Comparison of ENCODE assay signal across 23 cellular contexts in the genomic region with DNA sequence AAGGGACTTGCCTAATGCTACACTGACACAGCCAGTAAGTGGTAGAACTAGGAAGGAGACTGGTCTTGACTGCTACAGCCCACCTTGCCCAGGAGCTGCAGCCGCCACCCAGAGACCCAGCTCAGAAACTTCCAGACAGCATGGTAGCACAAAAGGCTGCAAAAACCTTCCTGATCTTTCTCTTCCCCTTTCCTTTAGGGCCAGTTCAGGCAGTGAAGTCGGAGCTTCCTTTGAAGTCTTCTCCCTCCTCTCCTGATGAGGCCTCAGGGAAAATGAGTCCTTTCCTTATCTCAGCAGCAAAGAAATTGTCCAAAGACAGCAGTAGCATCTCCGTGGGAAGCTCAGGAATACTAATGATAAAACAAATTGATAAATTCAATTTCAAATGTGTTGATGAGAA. TPM values are rescaled to one million over a fixed set of nuclear protein-coding genes. Genes with fewer than 3 reads are reported as not detected.
DNase-seq lines count a peak whose midpoint lies in the region; ATAC-seq, FAIRE-seq and TF ChIP-seq lines count a peak whose summit lies in the region.
"Had no signal": no experiment of that assay in that cellular context is flagged by ENCODE, and none has a peak within 500 bp of the region (broad histone marks: within the 10 kb centered on the region; RNA-seq: fewer than 3 reads in every experiment).

No MANE protein-coding gene starts in this region.

- H3K27me3 ChIP-seq in astrocyte (ENCODE audit: insufficient read depth, low read length) (peaks cover 27% of the 10 kb centered on the region), sigmoid colon (peaks cover 0 to 2% (median 0%) of the 10 kb centered on the region in 3 donors)
- no peaks in the 10 kb centered on the region for H3K27me3 ChIP-seq in effector memory CD4-positive, alpha-beta T cell (replicated peaks; ENCODE audit: control insufficient read depth, insufficient read depth, low read length, poor library complexity, severe bottlenecking)
- H3K27me3 ChIP-seq: BLaER1 treated with 17β-estradiol and CSF1 and Interleukin-3, amounts not matched to agents 10 nM and 100 nM had no signal

- H3K36me3 Mint-ChIP-seq in astrocyte (ENCODE audit: low read depth, unreplicated experiment), result no peaks in the 10 kb centered on the region
- no peaks in the 10 kb centered on the region for H3K36me3 Mint-ChIP-seq in activated T-cell treated with anti-CD3 and anti-CD28 coated beads, Interleukin-2, amount 50 U/mL, for 72 hours (ENCODE audit: insufficient read depth in 2 of 2)
- H3K36me3 Mint-ChIP-seq: CD8-positive, alpha-beta T cell had no signal

- no peak for TF ChIP-seq CTCF in astrocyte (IDR thresholded peaks at IDR 0.05; ENCODE audit: insufficient read depth, low read depth, low read length)
- TF ChIP-seq CTCF in sigmoid colon (IDR thresholded peaks at IDR 0.05), result no peak

- intact Hi-C loops in sigmoid colon (cut with DNase I), result no loop called here

- peaks cover 27% of the 10 kb centered on the region for H3K27me3 Mint-ChIP-seq in astrocyte (ENCODE audit: low read depth, unreplicated experiment)
- peaks cover 5% of the 10 kb centered on the region for H3K27me3 Mint-ChIP-seq in activated T-cell treated with anti-CD3 and anti-CD28 coated beads, Interleukin-2, amount 50 U/mL, for 72 hours (ENCODE audit: low read depth)
- H3K27me3 Mint-ChIP-seq: CD4-positive, alpha-beta T cell had no signal

- no peaks in the 10 kb centered on the region for H3K9me3 Mint-ChIP-seq in astrocyte (ENCODE audit: unreplicated experiment)
- H3K9me3 Mint-ChIP-seq in activated T-cell treated with anti-CD3 and anti-CD28 coated beads, Interleukin-2, amount 50 U/mL, for 72 hours, result no peaks in the 10 kb centered on the region
- H3K9me3 Mint-ChIP-seq: CD4-positive, alpha-beta T cell; CD8-positive, alpha-beta T cell had no signal

- no peaks in the 10 kb centered on the region for H4K20me1 ChIP-seq in astrocyte (ENCODE audit: insufficient read depth, low read length)
- H4K20me1 ChIP-seq: BLaER1 treated with 17β-estradiol and CSF1 and Interleukin-3, amounts not matched to agents 10 nM and 100 nM had no signal

- TF ChIP-seq EP300 in sigmoid colon (IDR thresholded peaks at IDR 0.05), result no peak

- no peak overlapping the region for H3K27ac ChIP-seq in astrocyte (ENCODE audit: low read depth, low read length)
- H3K27ac ChIP-seq in sigmoid colon, result no peak overlapping the region
- no peak overlapping the region for H3K27ac ChIP-seq in effector memory CD4-positive, alpha-beta T cell (ENCODE audit: insufficient read depth, low read length, poor library complexity, severe bottlenecking)
- H3K27ac ChIP-seq: 22Rv1; A549; BLaER1 treated with 17β-estradiol and CSF1 and Interleukin-3, amounts not matched to agents 10 nM and 100 nM; C4-2B had no signal

- no peaks in the 10 kb centered on the region for H3K79me2 ChIP-seq in astrocyte (ENCODE audit: insufficient read depth, low read length)

- H3K27ac Mint-ChIP-seq in astrocyte (ENCODE audit: unreplicated experiment), result no peak overlapping the region
- no peak overlapping the region for H3K27ac Mint-ChIP-seq in activated T-cell treated with anti-CD3 and anti-CD28 coated beads, Interleukin-2, amount 50 U/mL, for 72 hours
- H3K27ac Mint-ChIP-seq: B cell; CD4-positive, alpha-beta T cell; CD8-positive, alpha-beta T cell had no signal

- H3K9ac ChIP-seq in astrocyte (ENCODE audit: low read length), result no peak overlapping the region
- H3K9ac ChIP-seq: BLaER1 treated with 17β-estradiol and CSF1 and Interleukin-3, amounts not matched to agents 10 nM and 100 nM had no signal

- no peak overlapping the region for H2AFZ ChIP-seq in astrocyte (ENCODE audit: low read depth, low read length)

- DNase-seq in ELF-1 (ENCODE audit: low read depth, low spot score) (peak; percentile 60), astrocyte (ENCODE audit: low read depth) (no peak), islet precursor cell (peak; percentile 74), sigmoid colon (peak; percentile 0), SW 1271 (lab: John Stamatoyannopoulos, UW) (no peak)
- DNase-seq in effector memory CD4-positive, alpha-beta T cell, result no peak
- no peak for DNase-seq in activated T-cell treated with anti-CD3 and anti-CD28 coated beads, Interleukin-2, amount 50 U/mL, for 72 hours
- DNase-seq: AML-193; Caco-2; Calu3; CD4-positive, alpha-beta T cell; CD8-positive, alpha-beta T cell; DMS79 treated with DMSO at 0.1 percent for 48 hours; GDM1 had no signal

- no peaks in the 10 kb centered on the region for H3K9me3 ChIP-seq in astrocyte (ENCODE audit: insufficient read depth, low read depth, low read length)
- H3K9me3 ChIP-seq in sigmoid colon, result no peaks in the 10 kb centered on the region
- no peaks in the 10 kb centered on the region for H3K9me3 ChIP-seq in effector memory CD4-positive, alpha-beta T cell (ENCODE audit: control insufficient read depth, low read length)
- H3K9me3 ChIP-seq: A549; BLaER1 treated with 17β-estradiol and CSF1 and Interleukin-3, amounts not matched to agents 10 nM and 100 nM; Caco-2 had no signal

- H3K4me1 ChIP-seq in astrocyte (ENCODE audit: insufficient read depth, low read length), result no peaks in the 10 kb centered on the region
- H3K4me1 ChIP-seq in sigmoid colon, result no peaks in the 10 kb centered on the region
- no peaks in the 10 kb centered on the region for H3K4me1 ChIP-seq in effector memory CD4-positive, alpha-beta T cell (ENCODE audit: control insufficient read depth, insufficient read depth, low read length, poor library complexity, severe bottlenecking)
- H3K4me1 ChIP-seq: A549; BLaER1 treated with 17β-estradiol and CSF1 and Interleukin-3, amounts not matched to agents 10 nM and 100 nM; Caco-2 had no signal

- no peak overlapping the region for H3K4me3 Mint-ChIP-seq in astrocyte (ENCODE audit: unreplicated experiment)
- no peak overlapping the region for H3K4me3 Mint-ChIP-seq in activated T-cell treated with anti-CD3 and anti-CD28 coated beads, Interleukin-2, amount 50 U/mL, for 72 hours
- H3K4me3 Mint-ChIP-seq: B cell; CD4-positive, alpha-beta T cell; CD8-positive, alpha-beta T cell had no signal

- H3K36me3 ChIP-seq in astrocyte (ENCODE audit: insufficient read depth, low read length) (no peaks in the 10 kb centered on the region), sigmoid colon (no peaks in the 10 kb centered on the region)
- no peaks in the 10 kb centered on the region for H3K36me3 ChIP-seq in effector memory CD4-positive, alpha-beta T cell (ENCODE audit: control insufficient read depth, insufficient read depth, low read length)
- H3K36me3 ChIP-seq: BLaER1 treated with 17β-estradiol and CSF1 and Interleukin-3, amounts not matched to agents 10 nM and 100 nM had no signal

- H3K4me1 Mint-ChIP-seq in astrocyte (ENCODE audit: low read depth, unreplicated experiment), result no peaks in the 10 kb centered on the region
- no peaks in the 10 kb centered on the region for H3K4me1 Mint-ChIP-seq in activated T-cell treated with anti-CD3 and anti-CD28 coated beads, Interleukin-2, amount 50 U/mL, for 72 hours (ENCODE audit: low read depth)

- no peak overlapping the region for H3K4me3 ChIP-seq in astrocyte (ENCODE audit: insufficient read depth, low read depth, low read length)
- H3K4me3 ChIP-seq in sigmoid colon, result no peak overlapping the region
- no peak overlapping the region for H3K4me3 ChIP-seq in effector memory CD4-positive, alpha-beta T cell (ENCODE audit: insufficient read depth, low read depth, low read length, poor library complexity, severe bottlenecking)
- H3K4me3 ChIP-seq: A549; BLaER1 treated with 17β-estradiol and CSF1 and Interleukin-3, amounts not matched to agents 10 nM and 100 nM; GM12878 had no signal

- 49 to 75% methylated on average over 3 of the region's 3 CpGs for WGBS in sigmoid colon, 2 donors

- TF ChIP-seq POLR2A in sigmoid colon (IDR thresholded peaks at IDR 0.05), result no peak

- ATAC-seq in activated T-cell treated with anti-CD3 and anti-CD28 coated beads, Interleukin-2, amount 50 U/mL, for 72 hours (replicated peaks in 1 of 2), result no peak
- ATAC-seq: A549; CD8-positive, alpha-beta T cell; GM12878 had no signal

- no peak overlapping the region for H3K4me2 ChIP-seq in astrocyte (ENCODE audit: low read length)
- H3K4me2 ChIP-seq: A549; BLaER1 treated with 17β-estradiol and CSF1 and Interleukin-3, amounts not matched to agents 10 nM and 100 nM had no signal

- peak; percentile 34 for FAIRE-seq in astrocyte (lab: Jason Lieb, UNC)
- FAIRE-seq: A549, D721Med, GM12878, GM12892, GM18507 had no signal

RNA-seq across cellular contexts. Expression of a gene that starts 21.0 kb away (rescaled TPM):
- 30.0 and 30.2 TPM in 2 replicates for total RNA-seq in astrocyte
- 10 to 100 TPM in 2 of 4 donors, 1 to 10 TPM in 2; 9.9 to 22.8 (median 13.6) TPM for total RNA-seq in sigmoid colon
- 10 to 100 TPM in 1 of 3 donors, 1 to 10 TPM in 1, under 1 TPM in 1; 0.60 to 10.2 (median 2.1) TPM for polyA plus RNA-seq in sigmoid colon
- 10 to 100 TPM; 47.2 to 57.7 TPM for total RNA-seq in activated T-cell treated with anti-CD3 and anti-CD28 coated beads, Interleukin-2, amount 50 U/mL, for 72 hours

Comparison
In these comparisons a context has a peak if more than half of its experiments do, and no peak if none do; other contexts are left out.
1. DNase-seq: peak in ELF-1 (single experiment), islet precursor cell (single experiment) and sigmoid colon (single experiment); none in astrocyte (single experiment), effector memory CD4-positive, alpha-beta T cell (0 of 3), activated T-cell treated with anti-CD3 and anti-CD28 coated beads, Interleukin-2, amount 50 U/mL, for 72 hours (0 of 2) and SW 1271 (0 of 2).